Comparison of ENCODE assay signal across 30 cellular contexts in the genomic region with DNA sequence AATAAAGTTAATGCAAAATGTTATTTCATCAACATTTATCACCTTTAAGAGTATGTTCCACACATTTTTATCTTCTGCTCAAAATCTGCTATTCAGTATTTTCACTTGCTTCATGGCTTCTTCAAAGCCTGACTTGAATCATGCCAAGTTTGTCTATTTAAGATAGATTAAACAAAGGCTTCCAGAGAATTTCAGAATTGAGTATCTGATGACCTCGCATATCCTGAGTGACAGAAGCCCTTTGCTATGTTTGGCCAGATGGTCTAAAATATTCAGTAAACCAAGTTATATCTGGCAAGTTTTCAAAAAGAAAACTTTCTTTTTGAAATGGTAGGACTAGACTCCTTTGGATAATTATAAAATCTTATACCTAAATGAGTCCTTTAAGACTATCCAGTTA.
DNase-seq lines count a peak whose midpoint lies in the region; FAIRE-seq lines count a peak whose summit lies in the region.
"Had no signal": no experiment of that assay in that cellular context is flagged by ENCODE, and none has a peak within 500 bp of the region (broad histone marks: within the 10 kb centered on the region; RNA-seq: fewer than 3 reads in every experiment).

No MANE protein-coding gene starts in this region.

- no peaks in the 10 kb centered on the region for H3K27me3 Mint-ChIP-seq in T-helper 2 cell treated with Interferon-gamma antibody and Interleukin-4, amounts not matched to agents 5 μg/mL and 100 μg/mL, for 36 hours (ENCODE audit: low read depth)
- H3K27me3 Mint-ChIP-seq: brain had no signal

- no peak overlapping the region for H3K4me3 Mint-ChIP-seq in T-helper 2 cell treated with Interferon-gamma antibody and Interleukin-4, amounts not matched to agents 5 μg/mL and 100 μg/mL, for 36 hours
- H3K4me3 Mint-ChIP-seq: activated T-cell treated with anti-CD3 and anti-CD28 coated beads, Interleukin-2, amount 50 U/mL, for 72 hours; brain; GM23338 had no signal

- no peaks in the 10 kb centered on the region for H3K9me3 Mint-ChIP-seq in T-helper 2 cell treated with Interferon-gamma antibody and Interleukin-4, amounts not matched to agents 5 μg/mL and 100 μg/mL, for 36 hours
- H3K9me3 Mint-ChIP-seq: activated T-cell treated with anti-CD3 and anti-CD28 coated beads, Interleukin-2, amount 50 U/mL, for 72 hours; brain; GM23338 had no signal

- H3K36me3 Mint-ChIP-seq in T-helper 2 cell treated with Interferon-gamma antibody and Interleukin-4, amounts not matched to agents 5 μg/mL and 100 μg/mL, for 36 hours (ENCODE audit: low read depth), result no peaks in the 10 kb centered on the region
- H3K36me3 Mint-ChIP-seq: brain had no signal

- no peaks in the 10 kb centered on the region for H3K9me3 ChIP-seq in small intestine (ENCODE audit: control insufficient read depth, low read depth)
- H3K9me3 ChIP-seq: BLaER1, heart left ventricle, MG63, right lobe of liver, tibial artery had no signal

- peak; percentile 12 for DNase-seq in DMS53 (lab: John Stamatoyannopoulos, UW)
- DNase-seq in DMS53 treated with DMSO at 0.1 percent for 48 hours (lab: John Stamatoyannopoulos, UW; ENCODE audit: unreplicated experiment), result no peak
- peak; percentile 40 for DNase-seq in brain pericyte (ENCODE audit: low read depth, low spot score)
- peak; percentile 81 for DNase-seq in iris pigment epithelial cell (ENCODE audit: low read depth)
- DNase-seq in small intestine, result no peak
- DNase-seq in GOT3 (lab: John Stamatoyannopoulos, UW), result no peak
- no peak for DNase-seq in T-helper 2 cell treated with Interferon-gamma antibody and Interleukin-4, amounts not matched to agents 5 μg/mL and 100 μg/mL, for 36 hours (ENCODE audit: low spot score)
- DNase-seq in NCI-H510A treated with DMSO at 0.1 percent for 48 hours (lab: John Stamatoyannopoulos, UW), result no peak
- DNase-seq: 8988T; activated CD4-positive, CD25-positive, alpha-beta regulatory T cell; activated CD8-positive, alpha-beta memory T cell treated with anti-CD3 and anti-CD28 coated beads for 24 hours; activated naive CD4-positive, alpha-beta T cell treated with anti-CD3 and anti-CD28 coated beads, Interleukin-2, amount 50 U/mL, for 16 hours; activated T-cell treated with anti-CD3 and anti-CD28 coated beads, Interleukin-2, amount 50 U/mL, for 72 hours; Calu3; GDM1; heart left ventricle; MG63; NCI-H1436; NCI-H2171; occipital lobe; right lobe of liver; stimulated activated CD4-positive, alpha-beta T cell treated with anti-CD3 and anti-CD28 coated beads, Interleukin-1b, Interleukin-23, amount 100 ng/mL, for 48 hours; stimulated activated naive CD4-positive, alpha-beta T cell; T1000; tibial artery had no signal

- no peak overlapping the region for H3K27ac Mint-ChIP-seq in T-helper 2 cell treated with Interferon-gamma antibody and Interleukin-4, amounts not matched to agents 5 μg/mL and 100 μg/mL, for 36 hours
- H3K27ac Mint-ChIP-seq: activated T-cell treated with anti-CD3 and anti-CD28 coated beads, Interleukin-2, amount 50 U/mL, for 72 hours; brain; GM23338 had no signal

- H3K4me3 ChIP-seq in small intestine (ENCODE audit: low read depth in 1 of 2, low read length in 2 of 2), result no peak overlapping the region
- H3K4me3 ChIP-seq: BLaER1, GM12878, GM23338, heart left ventricle, MG63, right lobe of liver, tibial artery had no signal

- no peaks in the 10 kb centered on the region for H3K27me3 ChIP-seq in small intestine (ENCODE audit: control insufficient read depth in 2 of 2, insufficient read depth in 2 of 2, low read length in 2 of 2)
- H3K27me3 ChIP-seq: BLaER1, heart left ventricle, MG63, right lobe of liver, tibial artery had no signal

- H3K27ac ChIP-seq in small intestine (ENCODE audit: low read depth in 1 of 2, low read length in 1 of 2), result no peak overlapping the region
- H3K27ac ChIP-seq: BLaER1, heart left ventricle, right lobe of liver, tibial artery had no signal

- FAIRE-seq in small intestine (lab: Jason Lieb, UNC), result no peak
- FAIRE-seq: GM12878, HepG2 had no signal

- no peaks in the 10 kb centered on the region for H3K4me1 ChIP-seq in small intestine (ENCODE audit: control insufficient read depth in 2 of 2, insufficient read depth in 1 of 2, low read depth in 1 of 2, low read length in 1 of 2)
- H3K4me1 ChIP-seq: BLaER1, heart left ventricle, right lobe of liver, tibial artery had no signal

- WGBS in small intestine, 3 donors, result 49 to 63% (median 62%) methylated on average over 1 of the region's 1 CpG

- H3K4me1 Mint-ChIP-seq in T-helper 2 cell treated with Interferon-gamma antibody and Interleukin-4, amounts not matched to agents 5 μg/mL and 100 μg/mL, for 36 hours (ENCODE audit: low read depth), result no peaks in the 10 kb centered on the region
- H3K4me1 Mint-ChIP-seq: brain, GM23338 had no signal

- no peaks in the 10 kb centered on the region for H3K36me3 ChIP-seq in small intestine (ENCODE audit: control insufficient read depth in 2 of 2, insufficient read depth in 2 of 2, low read length in 2 of 2)
- H3K36me3 ChIP-seq: BLaER1, heart left ventricle, MG63, right lobe of liver, tibial artery had no signal

Comparison
In these comparisons a context has a peak if more than half of its experiments do, and no peak if none do; other contexts are left out.
1. DNase-seq: peak in DMS53 (single experiment), brain pericyte (single experiment) and iris pigment epithelial cell (single experiment); none in DMS53 treated with DMSO at 0.1 percent for 48 hours (single experiment), small intestine (single experiment), GOT3 (single experiment), T-helper 2 cell treated with Interferon-gamma antibody and Interleukin-4, amounts not matched to agents 5 μg/mL and 100 μg/mL, for 36 hours (single experiment) and NCI-H510A treated with DMSO at 0.1 percent for 48 hours (single experiment).